ENCODE assay signal across 23 cellular contexts in the genomic region with DNA sequence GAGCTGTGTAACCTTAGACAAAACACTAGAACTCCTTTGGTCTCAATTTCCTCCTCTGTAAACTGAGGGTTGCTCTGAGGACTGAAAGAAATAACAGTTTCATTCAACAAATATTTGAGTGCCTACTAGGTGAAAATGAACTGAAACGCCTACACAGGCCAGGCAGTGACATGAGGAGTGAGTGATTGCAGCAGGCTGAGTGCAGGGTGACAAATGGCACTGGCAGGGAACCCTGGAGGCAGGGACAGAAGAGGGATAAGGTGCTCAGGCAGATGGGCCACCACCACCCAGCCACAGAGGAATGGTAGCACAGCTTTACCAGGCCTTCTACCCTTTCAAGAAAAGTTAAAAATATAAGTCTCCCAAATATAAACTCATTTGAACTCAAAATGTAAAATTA. TPM values are rescaled to one million over a fixed set of nuclear protein-coding genes. Genes with fewer than 3 reads are reported as not detected.
DNase-seq lines count a peak whose midpoint lies in the region; ATAC-seq and TF ChIP-seq lines count a peak whose summit lies in the region.
"Had no signal": no experiment of that assay in that cellular context is flagged by ENCODE, and none has a peak within 500 bp of the region (broad histone marks: within the 10 kb centered on the region; RNA-seq: fewer than 3 reads in every experiment).

No MANE protein-coding gene starts in this region.

- H3K27me3 Mint-ChIP-seq in activated T-cell treated with anti-CD3 and anti-CD28 coated beads, Interleukin-2, amount 50 U/mL, for 72 hours (ENCODE audit: low read depth), result no peaks in the 10 kb centered on the region
- H3K27me3 Mint-ChIP-seq in activated T-cell treated with anti-CD3 and anti-CD28 coated beads, Interleukin-2, amount 50 U/mL, for 4 hours (ENCODE audit: low read depth), result no peaks in the 10 kb centered on the region
- no peaks in the 10 kb centered on the region for H3K27me3 Mint-ChIP-seq in mesothelial cell of epicardium (ENCODE audit: low read depth)
- H3K27me3 Mint-ChIP-seq: activated naive CD4-positive, alpha-beta T cell treated with anti-CD3 and anti-CD28 coated beads, Interleukin-2, amount 10 ng/mL, durations not matched to agents 7 days and 5 days; stimulated activated naive CD8-positive, alpha-beta T cell treated with anti-CD3 and anti-CD28 coated beads, Interleukin-15, Interleukin-2, amounts not matched to agents 100 ng/mL and 50 ng/mL, for 24 hours had no signal

- peaks cover 7% of the 10 kb centered on the region for H3K4me1 Mint-ChIP-seq in activated T-cell treated with anti-CD3 and anti-CD28 coated beads, Interleukin-2, amount 50 U/mL, for 72 hours (ENCODE audit: low read depth)
- H3K4me1 Mint-ChIP-seq in activated T-cell treated with anti-CD3 and anti-CD28 coated beads, Interleukin-2, amount 50 U/mL, for 4 hours (ENCODE audit: low read depth), result no peaks in the 10 kb centered on the region
- H3K4me1 Mint-ChIP-seq in mesothelial cell of epicardium, result peaks cover 3% of the 10 kb centered on the region

- H3K27me3 ChIP-seq in spleen (replicated peaks in 1 of 7), result no peaks in the 10 kb centered on the region
- H3K27me3 ChIP-seq: BLaER1, colonic mucosa, sigmoid colon had no signal

- TF ChIP-seq CTCF in mesothelial cell of epicardium (IDR thresholded peaks at IDR 0.05; ENCODE audit: unreplicated experiment), result no peak
- TF ChIP-seq CTCF in spleen (IDR thresholded peaks at IDR 0.05 in 8 of 11, conservative IDR thresholded peaks at IDR 0.05 in 3 of 11), result no peak

- WGBS in spleen, 5 donors, result 73 to 95% (median 91%) methylated on average over 1 of the region's 1 CpG

- no peaks in the 10 kb centered on the region for H3K4me1 ChIP-seq in spleen
- H3K4me1 ChIP-seq: A549, BLaER1, colonic mucosa, sigmoid colon had no signal

- intact Hi-C loops in spleen (cut with DNase I; ENCODE audit: low total_unique reads), result no loop called here

- peaks cover 0 to 100% (median 46%) of the 10 kb centered on the region in 6 donors for H3K36me3 ChIP-seq in spleen
- H3K36me3 ChIP-seq: colonic mucosa had no signal

- H3K4me3 Mint-ChIP-seq in activated T-cell treated with anti-CD3 and anti-CD28 coated beads, Interleukin-2, amount 50 U/mL, for 72 hours, result no peak overlapping the region
- H3K4me3 Mint-ChIP-seq in activated T-cell treated with anti-CD3 and anti-CD28 coated beads, Interleukin-2, amount 50 U/mL, for 4 hours, result no peak overlapping the region
- no peak overlapping the region for H3K4me3 Mint-ChIP-seq in mesothelial cell of epicardium
- H3K4me3 Mint-ChIP-seq: activated naive CD4-positive, alpha-beta T cell treated with anti-CD3 and anti-CD28 coated beads, Interleukin-2, amount 10 ng/mL, durations not matched to agents 7 days and 5 days; stimulated activated naive CD8-positive, alpha-beta T cell treated with anti-CD3 and anti-CD28 coated beads, Interleukin-15, Interleukin-2, amounts not matched to agents 100 ng/mL and 50 ng/mL, for 24 hours had no signal

- H3K27ac Mint-ChIP-seq in activated T-cell treated with anti-CD3 and anti-CD28 coated beads, Interleukin-2, amount 50 U/mL, for 72 hours, result peak overlapping the region; percentile 42
- peak overlapping the region; percentile 27 for H3K27ac Mint-ChIP-seq in mesothelial cell of epicardium
- H3K27ac Mint-ChIP-seq: activated naive CD4-positive, alpha-beta T cell treated with anti-CD3 and anti-CD28 coated beads, Interleukin-2, amount 10 ng/mL, durations not matched to agents 7 days and 5 days; stimulated activated naive CD8-positive, alpha-beta T cell treated with anti-CD3 and anti-CD28 coated beads, Interleukin-15, Interleukin-2, amounts not matched to agents 100 ng/mL and 50 ng/mL, for 24 hours had no signal

- H3K9me3 ChIP-seq in spleen, result no peaks in the 10 kb centered on the region
- H3K9me3 ChIP-seq: A549, BLaER1, colonic mucosa, mucosa of descending colon, sigmoid colon had no signal

- H3K27ac ChIP-seq in caudate nucleus (ENCODE audit: low read depth, low read length) (peak overlapping the region; percentile 95), spleen (no peak overlapping the region)
- H3K27ac ChIP-seq: A549, BLaER1, colonic mucosa, sigmoid colon had no signal

- no peak for DNase-seq in activated T-cell treated with anti-CD3 and anti-CD28 coated beads, Interleukin-2, amount 50 U/mL, for 72 hours
- no peak for DNase-seq in activated T-cell treated with anti-CD3 and anti-CD28 coated beads, Interleukin-2, amount 50 U/mL, for 4 hours
- DNase-seq in caudate nucleus (lab: John Stamatoyannopoulos, UW) (peak in 7 of 61 donors; percentile 4 to 42 (median 16)), mesothelial cell of epicardium (ENCODE audit: low spot score in 2 of 2, unreplicated experiment in 2 of 2) (no peak), superior temporal gyrus (ENCODE audit: extremely low spot score) (peak; percentile 36), RKO (ENCODE audit: low spot score) (no peak), NCI-H526 treated with DMSO at 0.1 percent for 48 hours (lab: John Stamatoyannopoulos, UW) (no peak), spleen (no peak)
- DNase-seq: activated CD4-positive, alpha-beta T cell treated with anti-CD3 and anti-CD28 coated beads for 48 hours; activated naive CD4-positive, alpha-beta T cell treated with anti-CD3 and anti-CD28 coated beads, Interleukin-2, amount 10 ng/mL, durations not matched to agents 7 days and 5 days; colonic mucosa; KBM-7; kidney glomerular epithelial cell; mucosa of descending colon; MV-4-11; NCI-H1694 treated with DMSO at 0.1 percent for 48 hours; NCI-H226; occipital lobe; sigmoid colon; stimulated activated CD4-positive, alpha-beta T cell treated with anti-CD3 and anti-CD28 coated beads, Interleukin-2, amount 100 ng/mL, for 24 hours had no signal

- H3K36me3 Mint-ChIP-seq in activated T-cell treated with anti-CD3 and anti-CD28 coated beads, Interleukin-2, amount 50 U/mL, for 72 hours (ENCODE audit: insufficient read depth in 2 of 2), result peaks cover 11 to 27% of the 10 kb centered on the region in 2 donors
- H3K36me3 Mint-ChIP-seq in activated T-cell treated with anti-CD3 and anti-CD28 coated beads, Interleukin-2, amount 50 U/mL, for 4 hours (ENCODE audit: insufficient read depth), result peaks cover 24% of the 10 kb centered on the region
- peaks cover 37% of the 10 kb centered on the region for H3K36me3 Mint-ChIP-seq in mesothelial cell of epicardium

- no peak overlapping the region for H3K4me3 ChIP-seq in spleen
- H3K4me3 ChIP-seq: A549, BLaER1, colonic mucosa, mucosa of descending colon, sigmoid colon had no signal

- no peaks in the 10 kb centered on the region for H3K9me3 Mint-ChIP-seq in activated T-cell treated with anti-CD3 and anti-CD28 coated beads, Interleukin-2, amount 50 U/mL, for 72 hours
- H3K9me3 Mint-ChIP-seq in activated T-cell treated with anti-CD3 and anti-CD28 coated beads, Interleukin-2, amount 50 U/mL, for 4 hours, result no peaks in the 10 kb centered on the region
- H3K9me3 Mint-ChIP-seq in mesothelial cell of epicardium, result no peaks in the 10 kb centered on the region
- H3K9me3 Mint-ChIP-seq: activated naive CD4-positive, alpha-beta T cell treated with anti-CD3 and anti-CD28 coated beads, Interleukin-2, amount 10 ng/mL, durations not matched to agents 7 days and 5 days; stimulated activated naive CD8-positive, alpha-beta T cell treated with anti-CD3 and anti-CD28 coated beads, Interleukin-15, Interleukin-2, amounts not matched to agents 100 ng/mL and 50 ng/mL, for 24 hours had no signal

- no peak for ATAC-seq in activated T-cell treated with anti-CD3 and anti-CD28 coated beads, Interleukin-2, amount 50 U/mL, for 72 hours (replicated peaks in 1 of 2)
- no peak for ATAC-seq in activated T-cell treated with anti-CD3 and anti-CD28 coated beads, Interleukin-2, amount 50 U/mL, for 4 hours
- ATAC-seq: mucosa of descending colon had no signal

- no peak for TF ChIP-seq POLR2A in spleen (IDR thresholded peaks at IDR 0.05)

RNA-seq across cellular contexts. Expression of gene RNU4ATAC, which starts 11.5 kb away (rescaled TPM):
- not detected for total RNA-seq in activated T-cell treated with anti-CD3 and anti-CD28 coated beads, Interleukin-2, amount 50 U/mL, for 72 hours
- total RNA-seq in activated T-cell treated with anti-CD3 and anti-CD28 coated beads, Interleukin-2, amount 50 U/mL, for 4 hours, result not detected
- total RNA-seq in mesothelial cell of epicardium, result not detected in 3 replicates
- total RNA-seq in spleen, result 10 to 100 TPM in 1 of 7 donors, under 1 TPM in 1, not detected in 5; under 0.01 to 11.8 TPM
- not detected for polyA plus RNA-seq in spleen
- total RNA-seq: colonic mucosa, sigmoid colon had no signal
- polyA plus RNA-seq: A549, sigmoid colon had no signal
